In the genomic region with DNA sequence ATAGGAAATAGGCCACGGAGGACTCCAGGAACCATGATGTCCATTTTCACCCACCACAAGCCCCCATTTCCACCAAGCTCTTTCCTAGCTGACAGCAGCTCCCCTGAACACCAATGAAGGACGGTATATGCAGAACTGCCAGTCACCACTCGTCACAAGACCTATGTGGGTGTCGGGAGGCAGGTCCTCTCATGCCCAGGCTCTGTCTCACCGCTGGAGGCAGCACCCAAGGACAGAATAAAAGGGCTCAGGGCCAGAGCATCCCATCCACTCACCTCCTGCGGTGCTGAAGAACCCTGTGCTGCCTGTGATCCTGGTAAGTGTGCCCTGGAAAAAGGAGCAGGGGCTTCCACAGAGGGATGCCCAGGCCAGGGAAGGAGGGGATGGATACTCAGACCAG, we compare ENCODE assay signal across 20 cellular contexts. TPM values are rescaled to one million over a fixed set of nuclear protein-coding genes. Genes with fewer than 3 reads are reported as not detected.
A peak's percentile ranks its signal among the peaks of the same experiment; 100 is the strongest.
DNase-seq lines count a peak whose midpoint lies in the region; ATAC-seq and TF ChIP-seq lines count a peak whose summit lies in the region.
"Had no signal": no experiment of that assay in that cellular context is flagged by ENCODE, and none has a peak within 500 bp of the region (broad histone marks: within the 10 kb centered on the region; RNA-seq: fewer than 3 reads in every experiment).

A gene with protein sequence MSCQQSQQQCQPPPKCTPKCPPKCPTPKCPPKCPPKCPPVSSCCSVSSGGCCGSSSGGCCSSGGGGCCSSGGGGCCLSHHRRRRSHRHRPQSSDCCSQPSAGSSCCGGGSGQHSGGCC (plus strand): TSS at position 266 of the 400 bp plus-strand sequence. CDS start 1,232 bp downstream, outside the sequence.

- DNase-seq in activated T-cell treated with anti-CD3 and anti-CD28 coated beads, Interleukin-2, amount 50 U/mL, for 72 hours, result no peak
- DNase-seq in activated T-cell treated with anti-CD3 and anti-CD28 coated beads, Interleukin-2, amount 50 U/mL, for 4 hours, result no peak
- DNase-seq in NAMALWA (ENCODE audit: low spot score), result peak; percentile 22
- DNase-seq in mammary epithelial cell, result peak; percentile 61
- no peak for DNase-seq in suprapubic skin (ENCODE audit: low spot score in 2 of 2)
- no peak for DNase-seq in effector memory CD4-positive, alpha-beta T cell
- no peak for DNase-seq in foreskin fibroblast
- no peak for DNase-seq in NCI-H2029 treated with DMSO at 0.1 percent for 48 hours (lab: John Stamatoyannopoulos, UW)
- DNase-seq: CD8-positive, alpha-beta T cell; DMS79 treated with DMSO at 0.1 percent for 48 hours; NCI-H1048; NCI-H1436 treated with DMSO at 0.1 percent for 48 hours; NCI-H2081 treated with DMSO at 0.1 percent for 48 hours; NCI-H510A; PC-9; SK-N-SH had no signal

- H3K9ac ChIP-seq in mammary epithelial cell (ENCODE audit: insufficient read depth, low read length), result no peak within 1 kb of the TSS
- H3K9ac ChIP-seq: SK-N-SH had no signal

- TF ChIP-seq POLR2A in suprapubic skin (IDR thresholded peaks at IDR 0.05), result no peak

- H3K9me3 ChIP-seq in mammary epithelial cell (replicated peaks; ENCODE audit: insufficient read depth, low read length), result no peaks in the 10 kb centered on the region
- no peaks in the 10 kb centered on the region for H3K9me3 ChIP-seq in suprapubic skin
- no peaks in the 10 kb centered on the region for H3K9me3 ChIP-seq in effector memory CD4-positive, alpha-beta T cell (ENCODE audit: control insufficient read depth, low read length)
- H3K9me3 ChIP-seq: SK-N-SH had no signal

- no TSS peak for BruUV-seq in mammary epithelial cell (replicated peaks; lab: Mats Ljungman, UMichigan)

- no peak within 1 kb of the TSS for H2AFZ ChIP-seq in mammary epithelial cell (ENCODE audit: low read depth, low read length)
- H2AFZ ChIP-seq: PC-9 had no signal

- WGBS in mammary epithelial cell (ENCODE audit: low coverage, missing lambda C conversion rate), result 49% methylated on average over 5 of the region's 6 CpGs
- 62% methylated on average over 6 of the region's 6 CpGs for WGBS in suprapubic skin

- dilution Hi-C loops in mammary epithelial cell (cut with HindIII; ENCODE audit: low sequenced_read_pairs), result loop anchor here (5.0 kb wide), 2 partner anchors 48 to 62 kb away; no protein-coding TSS in a partner anchor

- H3K27me3 Mint-ChIP-seq in activated T-cell treated with anti-CD3 and anti-CD28 coated beads, Interleukin-2, amount 50 U/mL, for 72 hours (ENCODE audit: low read depth), result peaks cover 35% of the 10 kb centered on the region
- peaks cover 30% of the 10 kb centered on the region for H3K27me3 Mint-ChIP-seq in activated T-cell treated with anti-CD3 and anti-CD28 coated beads, Interleukin-2, amount 50 U/mL, for 4 hours (ENCODE audit: low read depth)

- peak; percentile 46 to 49 for TF ChIP-seq CTCF in mammary epithelial cell (conservative IDR thresholded peaks at IDR 0.05 in 1 of 2, IDR thresholded peaks at IDR 0.05 in 1 of 2; ENCODE audit: extremely low read depth in 1 of 2, insufficient read depth in 1 of 2, low read depth in 1 of 2, low read length in 2 of 2)
- TF ChIP-seq CTCF in suprapubic skin (IDR thresholded peaks at IDR 0.05), result no peak
- TF ChIP-seq CTCF in foreskin fibroblast (IDR thresholded peaks at IDR 0.05; ENCODE audit: low read depth, low read length), result no peak

- intact Hi-C loops in mammary epithelial cell (cut with micrococcal nuclease), result loop anchor here (5.0 kb wide), 1 partner anchor 82 kb away; a partner anchor contains a TSS

- in situ Hi-C loops in mammary epithelial cell (cut with MboI; ENCODE audit: low sequenced_read_pairs in 2 of 2), result no loop called here

- peak within 1 kb of the TSS; percentile 27 for H3K27ac Mint-ChIP-seq in activated T-cell treated with anti-CD3 and anti-CD28 coated beads, Interleukin-2, amount 50 U/mL, for 72 hours
- H3K27ac Mint-ChIP-seq: CD8-positive, alpha-beta T cell had no signal

- TF ChIP-seq EP300 in suprapubic skin (IDR thresholded peaks at IDR 0.05), result no peak

- no peaks in the 10 kb centered on the region for H4K20me1 ChIP-seq in mammary epithelial cell (ENCODE audit: insufficient read depth, low read length)

- no peaks in the 10 kb centered on the region for H3K4me1 Mint-ChIP-seq in activated T-cell treated with anti-CD3 and anti-CD28 coated beads, Interleukin-2, amount 50 U/mL, for 72 hours (ENCODE audit: low read depth)
- no peaks in the 10 kb centered on the region for H3K4me1 Mint-ChIP-seq in activated T-cell treated with anti-CD3 and anti-CD28 coated beads, Interleukin-2, amount 50 U/mL, for 4 hours (ENCODE audit: low read depth)

- no peak within 1 kb of the TSS for H3K4me3 Mint-ChIP-seq in activated T-cell treated with anti-CD3 and anti-CD28 coated beads, Interleukin-2, amount 50 U/mL, for 72 hours
- no peak within 1 kb of the TSS for H3K4me3 Mint-ChIP-seq in activated T-cell treated with anti-CD3 and anti-CD28 coated beads, Interleukin-2, amount 50 U/mL, for 4 hours
- H3K4me3 Mint-ChIP-seq: CD8-positive, alpha-beta T cell had no signal

- H3K4me2 ChIP-seq in mammary epithelial cell (ENCODE audit: insufficient read depth, low read depth, low read length), result peak within 1 kb of the TSS; percentile 5
- H3K4me2 ChIP-seq: PC-9, SK-N-SH had no signal

- H3K79me2 ChIP-seq in mammary epithelial cell (ENCODE audit: insufficient read depth, low read length), result no peaks in the 10 kb centered on the region

- no peaks in the 10 kb centered on the region for H3K36me3 Mint-ChIP-seq in activated T-cell treated with anti-CD3 and anti-CD28 coated beads, Interleukin-2, amount 50 U/mL, for 72 hours (ENCODE audit: insufficient read depth in 2 of 2)
- no peaks in the 10 kb centered on the region for H3K36me3 Mint-ChIP-seq in activated T-cell treated with anti-CD3 and anti-CD28 coated beads, Interleukin-2, amount 50 U/mL, for 4 hours (ENCODE audit: insufficient read depth)
- H3K36me3 Mint-ChIP-seq: CD8-positive, alpha-beta T cell had no signal

- H3K27ac ChIP-seq in mammary epithelial cell (ENCODE audit: insufficient read depth, low read depth, low read length) (no peak within 1 kb of the TSS), suprapubic skin (no peak within 1 kb of the TSS)
- H3K27ac ChIP-seq in effector memory CD4-positive, alpha-beta T cell (ENCODE audit: insufficient read depth, low read length, poor library complexity, severe bottlenecking), result no peak within 1 kb of the TSS
- H3K27ac ChIP-seq: 22Rv1, PC-9 had no signal

- H3K4me3 ChIP-seq in mammary epithelial cell (replicated peaks in 1 of 3; ENCODE audit: insufficient read depth in 1 of 3, low read depth in 2 of 3, low read length in 3 of 3), result peak within 1 kb of the TSS in 1 of 3 experiments; percentile 5
- no peak within 1 kb of the TSS for H3K4me3 ChIP-seq in suprapubic skin
- no peak within 1 kb of the TSS for H3K4me3 ChIP-seq in effector memory CD4-positive, alpha-beta T cell (ENCODE audit: insufficient read depth, low read depth, low read length, poor library complexity, severe bottlenecking)
- no peak within 1 kb of the TSS for H3K4me3 ChIP-seq in foreskin fibroblast (ENCODE audit: low read depth in 1 of 2, low read length in 2 of 2)
- H3K4me3 ChIP-seq: PC-9 had no signal

- peaks cover 1 to 4% of the 10 kb centered on the region in 2 donors for H3K9me3 Mint-ChIP-seq in activated T-cell treated with anti-CD3 and anti-CD28 coated beads, Interleukin-2, amount 50 U/mL, for 72 hours
- no peaks in the 10 kb centered on the region for H3K9me3 Mint-ChIP-seq in activated T-cell treated with anti-CD3 and anti-CD28 coated beads, Interleukin-2, amount 50 U/mL, for 4 hours
- H3K9me3 Mint-ChIP-seq: CD8-positive, alpha-beta T cell had no signal

- H3K4me1 ChIP-seq in mammary epithelial cell (ENCODE audit: insufficient read depth, low read length) (peaks cover 18% of the 10 kb centered on the region), suprapubic skin (no peaks in the 10 kb centered on the region)
- H3K4me1 ChIP-seq in effector memory CD4-positive, alpha-beta T cell (ENCODE audit: control insufficient read depth, insufficient read depth, low read length, poor library complexity, severe bottlenecking), result no peaks in the 10 kb centered on the region

- CTCF ChIA-PET in mammary epithelial cell (lab: Charles Lee; ENCODE audit: low non-redundant PET), result interaction anchor here (0.5 kb wide), 1 partner anchor 69 kb away, joined by 3 read pairs; no protein-coding TSS in a partner anchor

- H3K36me3 ChIP-seq in mammary epithelial cell (ENCODE audit: insufficient read depth, low read length) (no peaks in the 10 kb centered on the region), suprapubic skin (no peaks in the 10 kb centered on the region)
- H3K36me3 ChIP-seq in effector memory CD4-positive, alpha-beta T cell (ENCODE audit: control insufficient read depth, insufficient read depth, low read length), result no peaks in the 10 kb centered on the region

- H3K27me3 ChIP-seq in mammary epithelial cell (ENCODE audit: insufficient read depth, low read length) (no peaks in the 10 kb centered on the region), suprapubic skin (no peaks in the 10 kb centered on the region)
- peaks cover 4% of the 10 kb centered on the region for H3K27me3 ChIP-seq in effector memory CD4-positive, alpha-beta T cell (replicated peaks; ENCODE audit: control insufficient read depth, insufficient read depth, low read length, poor library complexity, severe bottlenecking)

- no peak for ATAC-seq in activated T-cell treated with anti-CD3 and anti-CD28 coated beads, Interleukin-2, amount 50 U/mL, for 72 hours (replicated peaks in 1 of 2)
- ATAC-seq in activated T-cell treated with anti-CD3 and anti-CD28 coated beads, Interleukin-2, amount 50 U/mL, for 4 hours, result no peak
- ATAC-seq: CD8-positive, alpha-beta T cell; Right ventricle myocardium inferior had no signal

RNA-seq across cellular contexts. Expression of the gene that starts here (rescaled TPM):
- not detected for total RNA-seq in activated T-cell treated with anti-CD3 and anti-CD28 coated beads, Interleukin-2, amount 50 U/mL, for 72 hours
- not detected for total RNA-seq in activated T-cell treated with anti-CD3 and anti-CD28 coated beads, Interleukin-2, amount 50 U/mL, for 4 hours
- total RNA-seq in mammary epithelial cell (10 to 100 TPM in 1 of 2 donors, not detected in 1; 10.1 TPM), suprapubic skin (10 to 100 TPM in 3 of 4 donors, not detected in 1; 23.4 to 71.3 (median 42.8) TPM)
- polyA plus RNA-seq in mammary epithelial cell, result 1.1 TPM
- not detected for polyA minus RNA-seq in mammary epithelial cell
- total RNA-seq: CD8-positive, alpha-beta T cell; H7; PC-9; Right ventricle myocardium inferior had no signal
- polyA plus RNA-seq: BJ, SK-N-SH had no signal

Comparison
In these comparisons a context has a peak if more than half of its experiments do, and no peak if none do; other contexts are left out.
1. DNase-seq: peak in NAMALWA (single experiment) and mammary epithelial cell (single experiment); none in activated T-cell treated with anti-CD3 and anti-CD28 coated beads, Interleukin-2, amount 50 U/mL, for 72 hours (0 of 2), activated T-cell treated with anti-CD3 and anti-CD28 coated beads, Interleukin-2, amount 50 U/mL, for 4 hours (single experiment), suprapubic skin (0 of 2), effector memory CD4-positive, alpha-beta T cell (0 of 3), foreskin fibroblast (0 of 2) and NCI-H2029 treated with DMSO at 0.1 percent for 48 hours (single experiment).
2. CTCF ChIP-seq: peak in mammary epithelial cell (2 of 2); none in suprapubic skin (0 of 2) and foreskin fibroblast (single experiment).